Comparison of ENCODE assay signal across 1 cellular context in genomic region chrX:123830309-123830708, GRCh38.
TF ChIP-seq lines count a peak whose summit lies in the region.

No MANE protein-coding gene starts in this region.

TF ChIP-seq in GM23338, 12 proteins besides CTCF, POLR2A, EP300 and RAD21 (continued from another document):
- TF ChIP-seq REST (IDR thresholded peaks at IDR 0.05; ENCODE audit: unreplicated experiment) (no peak), ZNF114 (CRISPR knock-in tag; IDR thresholded peaks at IDR 0.05) (no peak), ZNF462 (CRISPR knock-in tag; IDR thresholded peaks at IDR 0.05) (no peak), EZH2phosphoT487 (IDR thresholded peaks at IDR 0.05; ENCODE audit: unreplicated experiment) (no peak)
